In genomic region chr1:38727629-38728175, GRCh38 we compare ENCODE assay signal across 16 cellular contexts.
DNase-seq lines count a peak whose midpoint lies in the region; TF ChIP-seq lines count a peak whose summit lies in the region.
"Had no signal": no experiment of that assay in that cellular context is flagged by ENCODE, and none has a peak within 500 bp of the region (broad histone marks: within the 10 kb centered on the region; RNA-seq: fewer than 3 reads in every experiment).

No MANE protein-coding gene starts in this region.

- no peaks in the 10 kb centered on the region for H3K27me3 ChIP-seq in ACC112 (ENCODE audit: insufficient read depth, low read length)
- no peaks in the 10 kb centered on the region for H3K27me3 ChIP-seq in NT2/D1 (ENCODE audit: insufficient read depth, insufficient read length)

- peaks cover 12% of the 10 kb centered on the region; the same call in 1 of the 2 replicates for H3K9me3 ChIP-seq in NT2/D1 (ENCODE audit: insufficient read depth, low read length)
- H3K9me3 ChIP-seq: suprapubic skin had no signal

- H3K9me3 Mint-ChIP-seq in nephron progenitor cell (no peaks in the 10 kb centered on the region), CD14-positive monocyte (peaks cover 0 to 5% (median 0%) of the 10 kb centered on the region in 7 donors)
- H3K9me3 Mint-ChIP-seq: T-helper 1 cell treated with Interleukin-12 subunit alpha and Interleukin-12 subunit beta and Interleukin-4 antibody, amounts not matched to agents 30 μg/mL and 1 μg/mL, for 36 hours had no signal

- no peaks in the 10 kb centered on the region for H3K36me3 Mint-ChIP-seq in nephron progenitor cell (ENCODE audit: low read depth)
- no peaks in the 10 kb centered on the region for H3K36me3 Mint-ChIP-seq in CD14-positive monocyte
- H3K36me3 Mint-ChIP-seq: IgD-negative memory B cell had no signal

- intact Hi-C loops in CD14-positive monocyte (cut with micrococcal nuclease), result no loop called here

- no peaks in the 10 kb centered on the region for H3K36me3 ChIP-seq in ACC112 (ENCODE audit: insufficient read depth, low read length)
- H3K36me3 ChIP-seq in NT2/D1 (ENCODE audit: insufficient read depth, insufficient read length, low read length), result no peaks in the 10 kb centered on the region
- H3K36me3 ChIP-seq: suprapubic skin had no signal

- peak overlapping the region; percentile 3 for H2AFZ ChIP-seq in ACC112 (ENCODE audit: low read length, unreplicated experiment)
- H2AFZ ChIP-seq: GM23248 had no signal

- H3K27ac Mint-ChIP-seq in nephron progenitor cell (no peak overlapping the region), CD14-positive monocyte (no peak overlapping the region)
- H3K27ac Mint-ChIP-seq: IgD-negative memory B cell; T-helper 1 cell treated with Interleukin-12 subunit alpha and Interleukin-12 subunit beta and Interleukin-4 antibody, amounts not matched to agents 30 μg/mL and 1 μg/mL, for 36 hours had no signal

- H3K9ac ChIP-seq in NT2/D1 (ENCODE audit: insufficient read length, low read depth), result peak overlapping the region; percentile 57
- H3K9ac ChIP-seq: GM23248 had no signal

- no peaks in the 10 kb centered on the region for H3K79me2 ChIP-seq in ACC112 (ENCODE audit: control insufficient read depth, insufficient read depth, low read length, unreplicated experiment)

- H3K4me1 ChIP-seq in ACC112 (ENCODE audit: control insufficient read depth, insufficient read depth, low read length, unreplicated experiment) (peaks cover 12% of the 10 kb centered on the region), NT2/D1 (ENCODE audit: insufficient read depth, insufficient read length) (peaks cover 14% of the 10 kb centered on the region)
- H3K4me1 ChIP-seq: foreskin keratinocyte had no signal

- DNase-seq in NT2/D1 (ENCODE audit: low read depth, low spot score) (peak; percentile 87), fibroblast of the aortic adventitia (ENCODE audit: low read depth) (peak; percentile 1), nephron progenitor cell (no peak), D341Med (ENCODE audit: low spot score) (no peak), CD14-positive monocyte (ENCODE audit: low spot score) (no peak), AG20443 (ENCODE audit: low spot score) (no peak), SW 1271 (lab: John Stamatoyannopoulos, UW) (no peak)
- DNase-seq: activated CD4-positive, CD25-positive, alpha-beta regulatory T cell treated with anti-CD3 and anti-CD28 coated beads, Interleukin-2, amount 50 U/mL, for 72 hours; activated naive CD4-positive, alpha-beta T cell; foreskin keratinocyte; NCI-H82 had no signal

- TF ChIP-seq CTCF in fibroblast of the aortic adventitia (IDR thresholded peaks at IDR 0.05; ENCODE audit: insufficient read depth, low read length), result no peak
- TF ChIP-seq CTCF in nephron progenitor cell (IDR thresholded peaks at IDR 0.05), result no peak
- no peak for TF ChIP-seq CTCF in CD14-positive monocyte (IDR thresholded peaks at IDR 0.05)

- H3K4me1 Mint-ChIP-seq in nephron progenitor cell, result peaks cover 35% of the 10 kb centered on the region
- H3K4me1 Mint-ChIP-seq in CD14-positive monocyte, result no peaks in the 10 kb centered on the region
- H3K4me1 Mint-ChIP-seq: IgD-negative memory B cell had no signal

- H3K27ac ChIP-seq in ACC112 (ENCODE audit: low read depth, low read length), result 0 out of 2 replicates have a peak overlapping the region, but pooled peaks have one; percentile 32
- H3K27ac ChIP-seq: foreskin keratinocyte, GM23248, suprapubic skin had no signal

- H3K27me3 Mint-ChIP-seq in nephron progenitor cell (ENCODE audit: low read depth, poor library complexity) (peaks cover 78% of the 10 kb centered on the region), CD14-positive monocyte (ENCODE audit: low read depth in 3 of 3) (peaks cover 45 to 62% (median 46%) of the 10 kb centered on the region in 3 donors)

- H3K4me3 ChIP-seq in ACC112 (ENCODE audit: low read depth, low read length) (0 out of 2 replicates have a peak overlapping the region, but pooled peaks have one; percentile 11), NT2/D1 (ENCODE audit: insufficient read length, low read depth) (peak overlapping the region; percentile 22), fibroblast of the aortic adventitia (ENCODE audit: low read depth, low read length) (no peak overlapping the region)
- H3K4me3 ChIP-seq: GM23248, suprapubic skin had no signal

- H3K4me3 Mint-ChIP-seq in nephron progenitor cell (peak overlapping the region; percentile 35), CD14-positive monocyte (no peak overlapping the region)
- H3K4me3 Mint-ChIP-seq: T-helper 1 cell treated with Interleukin-12 subunit alpha and Interleukin-12 subunit beta and Interleukin-4 antibody, amounts not matched to agents 30 μg/mL and 1 μg/mL, for 36 hours had no signal

Comparison
In these comparisons a context has a peak if more than half of its experiments do, and no peak if none do; other contexts are left out.
1. DNase-seq: peak in NT2/D1 (single experiment) and fibroblast of the aortic adventitia (single experiment); none in nephron progenitor cell (single experiment), D341Med (single experiment), CD14-positive monocyte (single experiment), AG20443 (single experiment) and SW 1271 (0 of 2).